In the genomic region with DNA sequence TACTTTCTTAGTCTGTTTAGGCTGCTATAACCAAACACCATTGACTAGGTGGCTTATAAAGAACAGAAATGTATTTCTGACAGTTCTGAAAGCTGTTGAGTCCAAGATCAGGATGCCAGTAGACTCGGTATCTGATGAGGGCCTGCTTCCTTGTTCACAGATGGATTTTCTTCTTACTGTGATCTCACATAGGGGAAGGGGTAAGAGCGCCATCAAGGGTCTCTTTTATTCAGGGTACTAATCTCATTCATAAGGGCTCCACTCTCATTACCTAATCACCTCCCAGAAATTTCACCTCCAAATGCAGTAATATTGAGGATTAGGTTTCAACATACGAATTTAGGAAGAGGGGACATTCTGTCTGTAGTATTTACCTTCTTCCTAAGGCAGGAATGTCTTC, we compare ENCODE assay signal across 25 cellular contexts.
"Had no signal": no experiment of that assay in that cellular context is flagged by ENCODE, and none has a peak within 500 bp of the region (broad histone marks: within the 10 kb centered on the region; RNA-seq: fewer than 3 reads in every experiment).

No MANE protein-coding gene starts in this region.

- H3K27ac ChIP-seq: adrenal gland, PC-9 had no signal

- H3K9me3 ChIP-seq: adrenal gland had no signal

- H3K36me3 Mint-ChIP-seq: activated naive CD4-positive, alpha-beta T cell treated with anti-CD3 and anti-CD28 coated beads, Interleukin-2, amount 10 ng/mL, durations not matched to agents 7 days and 5 days; activated naive CD8-positive, alpha-beta T cell treated with anti-CD3 and anti-CD28 coated beads, Interleukin-2, amount 10 ng/mL, durations not matched to agents 7 days and 5 days; IgD-negative memory B cell had no signal

- DNase-seq: activated CD4-positive, alpha-beta memory T cell treated with anti-CD3 and anti-CD28 coated beads, Interleukin-2, amount 10 ng/mL, durations not matched to agents 7 days and 5 days; activated CD4-positive, alpha-beta T cell treated with anti-CD3 and anti-CD28 coated beads for 36 hours; activated CD4-positive, alpha-beta T cell treated with anti-CD3 and anti-CD28 coated beads, Interleukin-2, amount 50 U/mL, for 1 hour; activated gamma-delta T cell treated with Interleukin-2 at 50 U/mL for 16 hours; activated naive CD4-positive, alpha-beta T cell treated with anti-CD3 and anti-CD28 coated beads, Interleukin-2, amount 10 ng/mL, durations not matched to agents 7 days and 5 days; activated naive CD8-positive, alpha-beta T cell treated with anti-CD3 and anti-CD28 coated beads, Interleukin-2, amount 10 ng/mL, durations not matched to agents 7 days and 5 days; activated T-cell treated with anti-CD3 and anti-CD28 coated beads for 4 hours; activated T-cell treated with anti-CD3 and anti-CD28 coated beads, Interleukin-2, amount 50 U/mL, for 48 hours; adrenal gland; anterior cingulate cortex; cerebellar nuclear complex; KG1; NCI-H1105; NCI-H1436; NCI-H1694 treated with DMSO at 0.1 percent for 48 hours; NCI-H2029 treated with DMSO at 0.1 percent for 48 hours; NCI-H2171; NCI-H2227 treated with DMSO at 0.1 percent for 48 hours; PC-9; SHP77 treated with DMSO at 0.1 percent for 48 hours; T-helper 9 cell had no signal

- H2AFZ ChIP-seq: PC-9 had no signal

- FAIRE-seq: TTC549 had no signal

- H3K4me1 Mint-ChIP-seq: activated naive CD4-positive, alpha-beta T cell treated with anti-CD3 and anti-CD28 coated beads, Interleukin-2, amount 10 ng/mL, durations not matched to agents 7 days and 5 days; activated naive CD8-positive, alpha-beta T cell treated with anti-CD3 and anti-CD28 coated beads, Interleukin-2, amount 10 ng/mL, durations not matched to agents 7 days and 5 days had no signal

- H3K4me3 Mint-ChIP-seq: activated CD4-positive, alpha-beta memory T cell treated with anti-CD3 and anti-CD28 coated beads, Interleukin-2, amount 10 ng/mL, durations not matched to agents 7 days and 5 days; activated CD4-positive, alpha-beta T cell treated with anti-CD3 and anti-CD28 coated beads for 36 hours; activated naive CD4-positive, alpha-beta T cell treated with anti-CD3 and anti-CD28 coated beads, Interleukin-2, amount 10 ng/mL, durations not matched to agents 7 days and 5 days; activated naive CD8-positive, alpha-beta T cell treated with anti-CD3 and anti-CD28 coated beads, Interleukin-2, amount 10 ng/mL, durations not matched to agents 7 days and 5 days; activated T-helper 17 cell treated with anti-CD3 and anti-CD28 coated beads, Interleukin-2, amount 50 U/mL, for 72 hours; IgD-negative memory B cell; T-helper 1 cell treated with Interleukin-12 subunit alpha and Interleukin-12 subunit beta and Interleukin-4 antibody, amounts not matched to agents 30 μg/mL and 1 μg/mL, for 36 hours had no signal

- H3K27me3 Mint-ChIP-seq: activated CD4-positive, alpha-beta memory T cell treated with anti-CD3 and anti-CD28 coated beads, Interleukin-2, amount 10 ng/mL, durations not matched to agents 7 days and 5 days; activated CD4-positive, alpha-beta T cell treated with anti-CD3 and anti-CD28 coated beads for 36 hours; activated naive CD4-positive, alpha-beta T cell treated with anti-CD3 and anti-CD28 coated beads, Interleukin-2, amount 10 ng/mL, durations not matched to agents 7 days and 5 days; activated naive CD8-positive, alpha-beta T cell treated with anti-CD3 and anti-CD28 coated beads, Interleukin-2, amount 10 ng/mL, durations not matched to agents 7 days and 5 days; activated T-helper 17 cell treated with anti-CD3 and anti-CD28 coated beads, Interleukin-2, amount 50 U/mL, for 72 hours had no signal

- H3K4me3 ChIP-seq: adrenal gland, PC-9 had no signal

- H3K4me2 ChIP-seq: PC-9 had no signal

- H3K4me1 ChIP-seq: adrenal gland had no signal

- H3K36me3 ChIP-seq: adrenal gland had no signal

- H3K9me3 Mint-ChIP-seq: activated CD4-positive, alpha-beta memory T cell treated with anti-CD3 and anti-CD28 coated beads, Interleukin-2, amount 10 ng/mL, durations not matched to agents 7 days and 5 days; activated naive CD4-positive, alpha-beta T cell treated with anti-CD3 and anti-CD28 coated beads, Interleukin-2, amount 10 ng/mL, durations not matched to agents 7 days and 5 days; activated T-helper 17 cell treated with anti-CD3 and anti-CD28 coated beads, Interleukin-2, amount 50 U/mL, for 72 hours; IgD-negative memory B cell had no signal

- H3K27me3 ChIP-seq: adrenal gland had no signal

- H3K27ac Mint-ChIP-seq: activated CD4-positive, alpha-beta memory T cell treated with anti-CD3 and anti-CD28 coated beads, Interleukin-2, amount 10 ng/mL, durations not matched to agents 7 days and 5 days; activated CD4-positive, alpha-beta T cell treated with anti-CD3 and anti-CD28 coated beads for 36 hours; activated naive CD4-positive, alpha-beta T cell treated with anti-CD3 and anti-CD28 coated beads, Interleukin-2, amount 10 ng/mL, durations not matched to agents 7 days and 5 days; activated naive CD8-positive, alpha-beta T cell treated with anti-CD3 and anti-CD28 coated beads, Interleukin-2, amount 10 ng/mL, durations not matched to agents 7 days and 5 days; activated T-helper 17 cell treated with anti-CD3 and anti-CD28 coated beads, Interleukin-2, amount 50 U/mL, for 72 hours; T-helper 1 cell treated with Interleukin-12 subunit alpha and Interleukin-12 subunit beta and Interleukin-4 antibody, amounts not matched to agents 30 μg/mL and 1 μg/mL, for 36 hours had no signal
